24 cellular contexts compared by ENCODE assay signal in genomic region chr1:44014365-44015104, GRCh38. TPM values are rescaled to one million over a fixed set of nuclear protein-coding genes. Genes with fewer than 3 reads are reported as not detected.
A peak's percentile ranks its signal among the peaks of the same experiment; 100 is the strongest.
DNase-seq lines count a peak whose midpoint lies in the region; ATAC-seq, FAIRE-seq and TF ChIP-seq lines count a peak whose summit lies in the region.
"Had no signal": no experiment of that assay in that cellular context is flagged by ENCODE, and none has a peak within 500 bp of the region (broad histone marks: within the 10 kb centered on the region; RNA-seq: fewer than 3 reads in every experiment).

No MANE protein-coding gene starts in this region.

- no peak for ATAC-seq in T-helper 17 cell
- ATAC-seq: psoas muscle, T-cell had no signal

- DNase-seq in D721Med (ENCODE audit: insufficient read length, low spot score) (no peak), T-helper 17 cell (no peak), neural progenitor cell (ENCODE audit: low spot score) (no peak), occipital lobe (lab: John Stamatoyannopoulos, UW) (no peak), NCI-H1694 (lab: John Stamatoyannopoulos, UW) (no peak), AG08395 (ENCODE audit: low spot score) (no peak), H9 (no peak)
- DNase-seq: ACHN; activated CD4-positive, alpha-beta T cell treated with anti-CD3 and anti-CD28 coated beads, Interleukin-2, amount 50 U/mL, for 1 hour; activated CD8-positive, alpha-beta memory T cell treated with anti-CD3 and anti-CD28 coated beads, Interleukin-2, amount 50 U/mL, for 4 hours; activated gamma-delta T cell; central memory CD4-positive, alpha-beta T cell; DMS153; GDM1; NCI-H1436 treated with DMSO at 0.1 percent for 48 hours; psoas muscle; SHP77 treated with DMSO at 0.1 percent for 48 hours; stimulated activated CD4-positive, alpha-beta T cell treated with anti-CD3 and anti-CD28 coated beads, Interleukin-4, amount 100 ng/mL, for 4 hours; T-cell had no signal

- H3K14ac ChIP-seq in H9 (ENCODE audit: insufficient read depth, low read length), result no peak overlapping the region; the same call in 1 of the 2 replicates

- H3K4me2 ChIP-seq in neural progenitor cell (no peak overlapping the region), H9 (ENCODE audit: insufficient read depth, insufficient read length, low read length) (no peak overlapping the region)

- H2AFZ ChIP-seq in neural progenitor cell (replicated peaks), result no peak overlapping the region
- H2AFZ ChIP-seq in H9 (ENCODE audit: low read length), result no peak overlapping the region

- H3K36me3 ChIP-seq in endocrine pancreas (ENCODE audit: control insufficient read depth, insufficient read depth, low read length) (no peaks in the 10 kb centered on the region), neural progenitor cell (no peaks in the 10 kb centered on the region)
- H3K36me3 ChIP-seq: MG63 had no signal

- H2BK20ac ChIP-seq in H9 (ENCODE audit: low read depth, low read length, poor library complexity, severe bottlenecking), result no peak overlapping the region

- H4K20me1 ChIP-seq in neural progenitor cell (ENCODE audit: low read depth) (peaks cover 11% of the 10 kb centered on the region), H9 (ENCODE audit: control insufficient read depth, insufficient read depth, insufficient read length) (no peaks in the 10 kb centered on the region)

- no peak overlapping the region for H3K18ac ChIP-seq in H9 (ENCODE audit: insufficient read length, low read depth, low read length)

- H4K8ac ChIP-seq in H9 (replicated peaks; ENCODE audit: insufficient read length, low read depth, low read length), result no peak overlapping the region

- H3K56ac ChIP-seq in H9 (ENCODE audit: insufficient read length, low read depth, low read length), result no peak overlapping the region

- no peaks in the 10 kb centered on the region for H3K27me3 ChIP-seq in endocrine pancreas (ENCODE audit: control insufficient read depth, insufficient read depth, low read length)
- H3K27me3 ChIP-seq in neural progenitor cell, result no peaks in the 10 kb centered on the region
- no peaks in the 10 kb centered on the region for H3K27me3 ChIP-seq in H9 (ENCODE audit: insufficient read depth, low read length)
- H3K27me3 ChIP-seq: MG63 had no signal

- H3K79me2 ChIP-seq in neural progenitor cell (ENCODE audit: low read depth), result no peaks in the 10 kb centered on the region
- H3K79me2 ChIP-seq in H9 (ENCODE audit: insufficient read depth, low read length), result no peaks in the 10 kb centered on the region

- H2BK5ac ChIP-seq in H9 (ENCODE audit: insufficient read length, low read length), result no peak overlapping the region

- H2BK120ac ChIP-seq in H9 (ENCODE audit: low read depth, low read length, poor library complexity, severe bottlenecking), result no peak overlapping the region

- H3K4me1 Mint-ChIP-seq in T-helper 17 cell, result peaks cover 5% of the 10 kb centered on the region
- H3K4me1 Mint-ChIP-seq in neural progenitor cell, result peaks cover 43% of the 10 kb centered on the region
- peaks cover 15 to 31% of the 10 kb centered on the region in 2 experiments for H3K4me1 Mint-ChIP-seq in H9

- H3K27ac Mint-ChIP-seq in T-helper 17 cell, result no peak overlapping the region
- H3K27ac Mint-ChIP-seq in neural progenitor cell, result peak overlapping the region; percentile 20
- H3K27ac Mint-ChIP-seq in H9, result peak overlapping the region in 1 of 3 experiments; percentile 12; a peak in 2 of 7 replicates
- H3K27ac Mint-ChIP-seq: T-cell had no signal

- no peak overlapping the region for H3K4ac ChIP-seq in H9 (ENCODE audit: low read depth, low read length)

- H3K9ac ChIP-seq in endocrine pancreas (ENCODE audit: control insufficient read depth, insufficient read depth, low read length), result no peak overlapping the region
- H3K9ac ChIP-seq in neural progenitor cell, result no peak overlapping the region
- H3K9ac ChIP-seq in H9 (ENCODE audit: extremely low read depth, insufficient read length, low read length), result no peak overlapping the region

- H4K5ac ChIP-seq in H9 (ENCODE audit: insufficient read length, low read depth, low read length), result no peak overlapping the region

- H3K9me3 Mint-ChIP-seq in neural progenitor cell (no peaks in the 10 kb centered on the region), H9 (no peaks in the 10 kb centered on the region)
- H3K9me3 Mint-ChIP-seq: nephron, T-cell had no signal

- H2BK15ac ChIP-seq in H9 (ENCODE audit: low read depth, low read length), result no peak overlapping the region

- H3F3A ChIP-seq in neural progenitor cell (ENCODE audit: low read depth), result no peaks in the 10 kb centered on the region

- WGBS in H9 (ENCODE audit: extremely low coverage, insufficient read length, low lambda C conversion rate), result no CpG with 5 or more reads among the region's 8 CpGs

- H3K4me3 ChIP-seq in endocrine pancreas (ENCODE audit: control insufficient read depth, insufficient read depth, low read length) (peak overlapping the region; percentile 41), neural progenitor cell (no peak overlapping the region)
- H3K4me3 ChIP-seq: MG63, psoas muscle had no signal

- FAIRE-seq in D721Med (lab: Jason Lieb, UNC), result peak; percentile 6
- FAIRE-seq: urothelium cell line had no signal

- H3K36me3 Mint-ChIP-seq in T-helper 17 cell (ENCODE audit: low read depth) (no peaks in the 10 kb centered on the region), neural progenitor cell (peaks cover 3% of the 10 kb centered on the region), H9 (ENCODE audit: insufficient read depth in 1 of 3, low read depth in 3 of 3) (peaks cover 3 to 8% (median 4%) of the 10 kb centered on the region in 3 experiments; a peak in 6 of 7 replicates)
- H3K36me3 Mint-ChIP-seq: T-cell had no signal

- H3K23ac ChIP-seq in H9 (ENCODE audit: insufficient read length, low read depth, low read length), result no peak overlapping the region

- H3K4me1 ChIP-seq in endocrine pancreas (ENCODE audit: control insufficient read depth, insufficient read depth, low read length) (no peaks in the 10 kb centered on the region), neural progenitor cell (peaks cover 20% of the 10 kb centered on the region), H9 (ENCODE audit: insufficient read depth, low read length) (peaks cover 3% of the 10 kb centered on the region; the same call in 1 of the 2 replicates)
- H3K4me1 ChIP-seq: psoas muscle had no signal

- peaks cover 12% of the 10 kb centered on the region for H3K27me3 Mint-ChIP-seq in T-helper 17 cell
- H3K27me3 Mint-ChIP-seq in neural progenitor cell (ENCODE audit: insufficient read depth, low read depth), result peaks cover 3% of the 10 kb centered on the region
- no peaks in the 10 kb centered on the region for H3K27me3 Mint-ChIP-seq in H9 (ENCODE audit: low read depth)
- H3K27me3 Mint-ChIP-seq: T-cell had no signal

- no peak overlapping the region for H2BK12ac ChIP-seq in H9 (ENCODE audit: insufficient read length, low read depth, low read length)

- TF ChIP-seq CTCF in D721Med (IDR thresholded peaks at IDR 0.05; ENCODE audit: insufficient read depth, missing control alignments) (no peak), neural progenitor cell (IDR thresholded peaks at IDR 0.05) (no peak), H9 (conservative IDR thresholded peaks at IDR 0.05) (no peak)

- no peak overlapping the region for H2AK5ac ChIP-seq in H9 (ENCODE audit: insufficient read length, low read length)

- H3K27ac ChIP-seq in neural progenitor cell, result no peak overlapping the region
- H3K27ac ChIP-seq in H9 (ENCODE audit: insufficient read length, low read depth, low read length), result no peak overlapping the region
- H3K27ac ChIP-seq: C4-2B, psoas muscle had no signal

- peak overlapping the region; percentile 41 for H3K4me3 Mint-ChIP-seq in T-helper 17 cell
- H3K4me3 Mint-ChIP-seq in neural progenitor cell, result peak overlapping the region; percentile 2
- H3K4me3 Mint-ChIP-seq in H9, result no peak overlapping the region
- H3K4me3 Mint-ChIP-seq: nephron, T-cell had no signal

- no peak overlapping the region for H3T11ph ChIP-seq in H9 (ENCODE audit: low read length)

- no peak overlapping the region for H4K91ac ChIP-seq in H9 (ENCODE audit: insufficient read length, low read depth, low read length)

- no peaks in the 10 kb centered on the region for H3K9me3 ChIP-seq in T-helper 17 cell (ENCODE audit: control insufficient read depth, low read length, poor library complexity, severe bottlenecking)
- H3K9me3 ChIP-seq in endocrine pancreas (ENCODE audit: control insufficient read depth, low read length), result no peaks in the 10 kb centered on the region
- H3K9me3 ChIP-seq in neural progenitor cell (ENCODE audit: low read depth), result no peaks in the 10 kb centered on the region
- no peaks in the 10 kb centered on the region for H3K9me3 ChIP-seq in H9 (ENCODE audit: control insufficient read depth, low read depth, low read length)
- H3K9me3 ChIP-seq: MG63, psoas muscle had no signal

- H3K79me1 ChIP-seq in H9 (ENCODE audit: insufficient read depth, low read depth, low read length, poor library complexity, severe bottlenecking), result no peaks in the 10 kb centered on the region

- no peaks in the 10 kb centered on the region for H3K23me2 ChIP-seq in H9 (ENCODE audit: insufficient read length, low read depth, low read length, poor library complexity, severe bottlenecking)

RNA-seq across cellular contexts. Expression of gene SLC6A9, which starts 16.7 kb away (rescaled TPM):
- total RNA-seq in T-helper 17 cell, result under 1 TPM in 1 of 2 donors, not detected in 1; 0.62 TPM
- total RNA-seq in neural progenitor cell (ENCODE audit: low replicate concordance), result 1.4 and 5.6 TPM in 2 replicates
- total RNA-seq in occipital lobe, result 3.0 TPM
- total RNA-seq in H9 (2021), result 29.5 and 30.1 TPM in 2 replicates

RNA-seq across cellular contexts. Expression of gene CCDC24, which starts 23.1 kb away (rescaled TPM):
- total RNA-seq in T-helper 17 cell (1 to 10 TPM; 1.4 to 1.5 TPM), neural progenitor cell (ENCODE audit: low replicate concordance) (3.3 and 13.5 TPM in 2 replicates), occipital lobe (7.2 TPM), H9 (2021) (11.8 and 12.4 TPM in 2 replicates)

RNA-seq across cellular contexts. Expression of gene B4GALT2, which starts 35.5 kb away (rescaled TPM):
- total RNA-seq in T-helper 17 cell (1 to 10 TPM; 2.8 to 3.4 TPM), neural progenitor cell (ENCODE audit: low replicate concordance) (23.7 and 96.3 TPM in 2 replicates), occipital lobe (93.9 TPM), H9 (2021) (70.9 and 74.0 TPM in 2 replicates)

RNA-seq across cellular contexts. Expression of gene ATP6V0B, which starts 39.8 kb away (rescaled TPM):
- 10 to 100 TPM; 72.1 to 80.5 TPM for total RNA-seq in T-helper 17 cell
- total RNA-seq in neural progenitor cell (ENCODE audit: low replicate concordance), result 39.2 and 71.2 TPM in 2 replicates
- 183 TPM for total RNA-seq in occipital lobe
- 127 and 131 TPM in 2 replicates for total RNA-seq in H9 (2021)

RNA-seq across cellular contexts. Expression of gene DPH2, which starts 44.7 kb away (rescaled TPM):
- total RNA-seq in T-helper 17 cell (10 to 100 TPM; 17.7 to 24.4 TPM), neural progenitor cell (ENCODE audit: low replicate concordance) (9.5 and 20.0 TPM in 2 replicates), occipital lobe (15.9 TPM), H9 (2021) (74.4 and 79.6 TPM in 2 replicates)

Comparison
In these comparisons a context has a peak if more than half of its experiments do, and no peak if none do; other contexts are left out.
1. H3K4me3 Mint-ChIP-seq: peak in T-helper 17 cell (single experiment) and neural progenitor cell (single experiment); none in H9 (0 of 2).